Comparison of ENCODE assay signal across 8 cellular contexts in genomic region chr19:41860419-41861097, GRCh38. TPM values are rescaled to one million over a fixed set of nuclear protein-coding genes. Genes with fewer than 3 reads are reported as not detected.
DNase-seq lines count a peak whose midpoint lies in the region; ATAC-seq and TF ChIP-seq lines count a peak whose summit lies in the region.

No MANE protein-coding gene starts in this region.

- TF ChIP-seq CTCF in DOHH2 (IDR thresholded peaks at IDR 0.05; ENCODE audit: low read depth, low read length, poor library complexity, severe bottlenecking) (no peak), cardiac fibroblast (IDR thresholded peaks at IDR 0.05; ENCODE audit: low read depth, low read length) (no peak), lung (IDR thresholded peaks at IDR 0.05; ENCODE audit: control extremely low read depth, extremely low read depth) (no peak), type B pancreatic cell (conservative IDR thresholded peaks at IDR 0.05) (no peak)

- H3K36me3 Mint-ChIP-seq in type B pancreatic cell = peaks cover 36% of the 10 kb centered on the region

- H3K27me3 Mint-ChIP-seq in type B pancreatic cell = peaks cover 13% of the 10 kb centered on the region

- peak overlapping the region; percentile 95 for H3K4me3 Mint-ChIP-seq in type B pancreatic cell

- 1 to 2% methylated on average over 45 of the region's 45 CpGs for WGBS in lung, 2 donors

- peaks cover 37% of the 10 kb centered on the region for H4K20me1 ChIP-seq in DOHH2 (ENCODE audit: control insufficient read depth, insufficient read depth, low read depth, low read length)

- H3K79me2 ChIP-seq in DOHH2 (ENCODE audit: control insufficient read depth, low read length) = peaks cover 55% of the 10 kb centered on the region

- H3K27ac Mint-ChIP-seq in type B pancreatic cell = peak overlapping the region; percentile 91

- DNase-seq in NAMALWA (ENCODE audit: low spot score) (peak; percentile 45), cardiac fibroblast (ENCODE audit: low read depth in 2 of 2) (peak; percentile 34 to 44), lung (ENCODE audit: low spot score) (peak; percentile 44), type B pancreatic cell (ENCODE audit: extremely low spot score, unreplicated experiment) (no peak), occipital lobe (lab: John Stamatoyannopoulos, UW) (no peak)

- peaks cover 68% of the 10 kb centered on the region for H3K4me1 ChIP-seq in DOHH2 (ENCODE audit: control insufficient read depth, low read length)
- H3K4me1 ChIP-seq in lung (ENCODE audit: control insufficient read depth in 2 of 2, insufficient read depth in 2 of 2, low read length in 2 of 2) = peaks cover 12 to 13% of the 10 kb centered on the region in 2 donors

- H3F3A ChIP-seq in DOHH2 (ENCODE audit: control insufficient read depth, insufficient read depth) = peaks cover 48% of the 10 kb centered on the region

- H3K27me3 ChIP-seq in DOHH2 (ENCODE audit: control insufficient read depth, low read length) (no peaks in the 10 kb centered on the region), lung (ENCODE audit: control insufficient read depth, insufficient read depth) (no peaks in the 10 kb centered on the region)

- H3K9me2 ChIP-seq in DOHH2 (replicated peaks; ENCODE audit: control insufficient read depth, low read length) = no peaks in the 10 kb centered on the region

- H3K36me3 ChIP-seq in DOHH2 (ENCODE audit: control insufficient read depth, low read length) (peaks cover 54% of the 10 kb centered on the region), lung (ENCODE audit: control insufficient read depth in 2 of 2, insufficient read depth in 2 of 2, low read length in 2 of 2) (peaks cover 18 to 28% of the 10 kb centered on the region in 2 donors)

- no peaks in the 10 kb centered on the region for H3K9me3 Mint-ChIP-seq in type B pancreatic cell

- no peaks in the 10 kb centered on the region for H3K9me3 ChIP-seq in DOHH2 (ENCODE audit: control insufficient read depth, insufficient read depth, low read length)
- H3K9me3 ChIP-seq in lung (ENCODE audit: control insufficient read depth in 2 of 2, insufficient read depth in 1 of 2, low read length in 1 of 2) = no peaks in the 10 kb centered on the region

- peaks cover 24% of the 10 kb centered on the region for H3K4me1 Mint-ChIP-seq in type B pancreatic cell (ENCODE audit: unreplicated experiment)

- H3K4me3 ChIP-seq in DOHH2 (ENCODE audit: low read length) = peak overlapping the region; percentile 87
- peak overlapping the region; percentile 68 to 95 for H3K4me3 ChIP-seq in cardiac fibroblast (replicated peaks in 1 of 2; ENCODE audit: low read depth in 2 of 2, low read length in 2 of 2)
- peak overlapping the region; percentile 91 for H3K4me3 ChIP-seq in lung

- H3K27ac ChIP-seq in DOHH2 (ENCODE audit: low read depth, low read length) (peak overlapping the region; percentile 81), lung (ENCODE audit: low read depth in 1 of 2, low read length in 1 of 2) (peak overlapping the region; percentile 86 to 96)

- ATAC-seq in lung (ENCODE audit: insufficient read depth, low FRiP score) (no peak), HG02884 (IDR thresholded peaks at IDR 0.05; ENCODE audit: unreplicated experiment) (no peak)
- ATAC-seq in activated CD4-positive, CD25-positive, alpha-beta regulatory T cell treated with anti-CD3 and anti-CD28 coated beads, Interleukin-2, amount 50 U/mL, for 24 hours = no peak

- H3K4me2 ChIP-seq in DOHH2 (ENCODE audit: low read length) = peak overlapping the region; percentile 88

RNA-seq across cellular contexts. Expression of gene RPS19, which starts 0.5 kb away (rescaled TPM):
- total RNA-seq in lung = 1,000 to 10,000 TPM; 1,039 to 1,726 TPM
- 1,000 to 10,000 TPM; 1,953 to 4,419 TPM for polyA plus RNA-seq in lung
- total RNA-seq in type B pancreatic cell (ENCODE audit: low replicate concordance) = 3,159 and 4,081 TPM in 2 replicates
- 405 TPM for total RNA-seq in occipital lobe

RNA-seq across cellular contexts. Expression of gene DMRTC2, which starts 15.7 kb away (rescaled TPM):
- total RNA-seq in lung = not detected
- polyA plus RNA-seq in lung = under 1 TPM in 1 of 2 donors, not detected in 1; 0.03 TPM
- total RNA-seq in type B pancreatic cell (ENCODE audit: low replicate concordance) = not detected in 2 replicates
- not detected for total RNA-seq in occipital lobe

RNA-seq across cellular contexts. Expression of gene LYPD4, which starts 16.1 kb away (rescaled TPM):
- not detected for total RNA-seq in lung
- not detected for polyA plus RNA-seq in lung
- not detected in 2 replicates for total RNA-seq in type B pancreatic cell (ENCODE audit: low replicate concordance)
- total RNA-seq in occipital lobe = not detected

RNA-seq across cellular contexts. Expression of gene CD79A, which starts 16.5 kb away (rescaled TPM):
- 10 to 100 TPM in 1 of 2 donors, 1 to 10 TPM in 1; 2.6 to 14.8 TPM for total RNA-seq in lung
- polyA plus RNA-seq in lung = 1 to 10 TPM; 1.4 to 9.2 TPM
- 0.48 and 0.52 TPM in 2 replicates for total RNA-seq in type B pancreatic cell (ENCODE audit: low replicate concordance)
- not detected for total RNA-seq in occipital lobe

RNA-seq across cellular contexts. Expression of gene ARHGEF1, which starts 22.4 kb away (rescaled TPM):
- total RNA-seq in lung = 100 to 1,000 TPM in 1 of 2 donors, 10 to 100 TPM in 1; 55.4 to 231 TPM
- 100 to 1,000 TPM; 138 to 215 TPM for polyA plus RNA-seq in lung
- 51.7 and 58.9 TPM in 2 replicates for total RNA-seq in type B pancreatic cell (ENCODE audit: low replicate concordance)
- total RNA-seq in occipital lobe = 8.7 TPM

Comparison
In these comparisons a context has a peak if more than half of its experiments do, and no peak if none do; other contexts are left out.
1. DNase-seq: peak in NAMALWA (single experiment), cardiac fibroblast (2 of 2) and lung (single experiment); none in type B pancreatic cell (single experiment) and occipital lobe (single experiment).
2. Peak in every context shown above with its lines, with median percentiles within 50 percentile points of each other: H3K4me3 ChIP-seq.